25 cellular contexts compared by ENCODE assay signal in the genomic region with DNA sequence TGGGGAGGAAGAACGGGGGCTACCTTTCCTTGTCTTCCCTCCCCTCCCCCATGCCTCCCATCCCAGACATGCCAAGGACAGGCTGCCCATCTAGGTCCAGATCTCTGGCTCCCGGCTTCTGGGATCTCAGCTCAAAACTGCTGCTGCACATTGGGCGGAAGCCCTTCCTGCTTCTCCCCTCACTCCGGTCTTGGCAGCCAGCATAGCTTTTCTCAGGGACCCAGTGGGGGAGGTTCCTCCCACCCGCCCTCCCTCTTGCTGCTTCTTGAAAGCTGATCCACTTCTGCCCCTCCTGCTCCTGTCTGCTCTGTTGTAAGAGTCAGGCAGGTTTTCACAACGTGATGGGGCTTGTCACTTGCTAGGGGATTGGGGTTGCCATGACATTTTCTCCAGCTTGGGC. TPM values are rescaled to one million over a fixed set of nuclear protein-coding genes. Genes with fewer than 3 reads are reported as not detected.
DNase-seq lines count a peak whose midpoint lies in the region; ATAC-seq and TF ChIP-seq lines count a peak whose summit lies in the region.
"Had no signal": no experiment of that assay in that cellular context is flagged by ENCODE, and none has a peak within 500 bp of the region (broad histone marks: within the 10 kb centered on the region; RNA-seq: fewer than 3 reads in every experiment).

No MANE protein-coding gene starts in this region.

- no peaks in the 10 kb centered on the region for H3K36me3 ChIP-seq in mesendoderm (ENCODE audit: control insufficient read depth, insufficient read depth, low read length)
- H3K36me3 ChIP-seq: heart left ventricle, lower lobe of right lung had no signal

- H2BK5ac ChIP-seq in mesendoderm (ENCODE audit: low read length) = no peak overlapping the region

- no peak overlapping the region for H3K4me3 ChIP-seq in astrocyte of the spinal cord (ENCODE audit: low read depth, low read length)
- H3K4me3 ChIP-seq in mesendoderm (ENCODE audit: low read length) = no peak overlapping the region
- H3K4me3 ChIP-seq: heart left ventricle, lower lobe of right lung had no signal

- no peak overlapping the region for H3K18ac ChIP-seq in mesendoderm (ENCODE audit: low read length)

- peak; percentile 52 for DNase-seq in DMS79 treated with DMSO at 0.1 percent for 48 hours (lab: John Stamatoyannopoulos, UW)
- DNase-seq in NCI-H1105 (lab: John Stamatoyannopoulos, UW) = peak; percentile 77
- DNase-seq in astrocyte of the spinal cord (ENCODE audit: low read depth, low spot score) = peak; percentile 5
- peak; percentile 81 for DNase-seq in mesendoderm
- no peak for DNase-seq in NOMO-1 treated with dmso at 0.1 percent for 144 hours (lab: John Stamatoyannopoulos, UW; ENCODE audit: unreplicated experiment)
- DNase-seq in HK-2 (ENCODE audit: unreplicated experiment) = no peak
- DNase-seq: activated CD4-positive, alpha-beta T cell treated with anti-CD3 and anti-CD28 coated beads for 48 hours; activated CD8-positive, alpha-beta memory T cell treated with anti-CD3 and anti-CD28 coated beads, Interleukin-2, amount 10 ng/mL, durations not matched to agents 7 days and 5 days; activated naive CD8-positive, alpha-beta T cell treated with anti-CD3 and anti-CD28 coated beads for 36 hours; AML-193; Caco-2; cortex of kidney; heart left ventricle; immature natural killer cell; lower lobe of right lung; MM.1S; NCI-H1930; NCI-H526; OCI-M1; retina; SHP77; T-cell had no signal

- peaks cover 3% of the 10 kb centered on the region for H3K27me3 ChIP-seq in mesendoderm (ENCODE audit: insufficient read depth, low read length, poor library complexity)

- H4K5ac ChIP-seq in mesendoderm (ENCODE audit: low read length) = no peak overlapping the region

- in situ Hi-C loops in astrocyte of the spinal cord (cut with HindIII; ENCODE audit: low sequenced_read_pairs) = no loop called here

- no peaks in the 10 kb centered on the region for H3K79me1 ChIP-seq in mesendoderm (ENCODE audit: low read length)

- TF ChIP-seq CTCF in astrocyte of the spinal cord (IDR thresholded peaks at IDR 0.05; ENCODE audit: low read depth, low read length) = no peak

- no peak overlapping the region for H4K8ac ChIP-seq in mesendoderm (ENCODE audit: low read depth, low read length)

- H3K56ac ChIP-seq in mesendoderm (ENCODE audit: low read length) = peak overlapping the region; percentile 12

- no peak overlapping the region for H3K23ac ChIP-seq in mesendoderm (ENCODE audit: low read length)

- no peak overlapping the region for H3K9ac ChIP-seq in mesendoderm (ENCODE audit: low read length)

- peaks cover 6% of the 10 kb centered on the region for H3K4me1 ChIP-seq in mesendoderm (ENCODE audit: control insufficient read depth, low read depth, low read length)
- H3K4me1 ChIP-seq: Caco-2 had no signal

- no CpG with 5 or more reads among the region's 6 CpGs for WGBS in mesendoderm (ENCODE audit: extremely low coverage, insufficient coverage, low lambda C conversion rate)

- H3K4me2 ChIP-seq in mesendoderm (ENCODE audit: low read length) = no peak overlapping the region

- no peak overlapping the region for H2AK5ac ChIP-seq in mesendoderm (ENCODE audit: low read length)

- no peak overlapping the region for H2BK120ac ChIP-seq in mesendoderm (ENCODE audit: low read depth, low read length)

- no peaks in the 10 kb centered on the region for H3K79me2 ChIP-seq in mesendoderm (ENCODE audit: control insufficient read depth, insufficient read depth, low read length)

- no peak overlapping the region for H3K4ac ChIP-seq in mesendoderm (ENCODE audit: low read depth, low read length)

- ATAC-seq in GM18867 (IDR thresholded peaks at IDR 0.05; ENCODE audit: unreplicated experiment) (no peak), HG03571 (IDR thresholded peaks at IDR 0.05; ENCODE audit: unreplicated experiment) (no peak)
- ATAC-seq: activated CD8-positive, alpha-beta memory T cell treated with anti-CD3 and anti-CD28 coated beads, Interleukin-2, amount 10 ng/mL, durations not matched to agents 7 days and 5 days; activated T-helper 17 cell treated with anti-CD3 and anti-CD28 coated beads, Interleukin-2, amount 50 U/mL, for 72 hours; T-cell had no signal

- H2BK15ac ChIP-seq in mesendoderm (replicated peaks; ENCODE audit: low read depth) = no peak overlapping the region

- H3K27ac ChIP-seq in mesendoderm (ENCODE audit: low read depth, low read length) = no peak overlapping the region
- H3K27ac ChIP-seq: heart left ventricle, lower lobe of right lung had no signal

RNA-seq across cellular contexts. Expression of gene RNF17, which starts 21.7 kb away (rescaled TPM):
- not detected for polyA plus RNA-seq in mesendoderm (2013, experiment 1 of 2)
- not detected for polyA plus RNA-seq in mesendoderm (2013, experiment 2 of 2)
- polyA plus RNA-seq: immature natural killer cell had no signal

Comparison
In these comparisons a context has a peak if more than half of its experiments do, and no peak if none do; other contexts are left out.
1. DNase-seq: peak in DMS79 treated with DMSO at 0.1 percent for 48 hours (single experiment), NCI-H1105 (single experiment), astrocyte of the spinal cord (single experiment) and mesendoderm (single experiment); none in NOMO-1 treated with dmso at 0.1 percent for 144 hours (single experiment) and HK-2 (single experiment).